Comparison of ENCODE assay signal across 8 cellular contexts in genomic region chr2:69288429-69288828, GRCh38.
"Had no signal": no experiment of that assay in that cellular context is flagged by ENCODE, and none has a peak within 500 bp of the region (broad histone marks: within the 10 kb centered on the region; RNA-seq: fewer than 3 reads in every experiment).

No MANE protein-coding gene starts in this region.

- H3K4me3 ChIP-seq: GM23338 had no signal

- H3K4me2 ChIP-seq: GM23338 had no signal

- H2AFZ ChIP-seq: GM23338 had no signal

- H3K27ac Mint-ChIP-seq: GM23338, H9, IgD-negative memory B cell had no signal

- H3K9me3 Mint-ChIP-seq: GM23338, H9, IgD-negative memory B cell had no signal

- H3K36me3 Mint-ChIP-seq: IgD-negative memory B cell had no signal

- DNase-seq: H9, HCEC 1CT, KG1 had no signal

- H3K4me1 Mint-ChIP-seq: GM23338, H9, IgD-negative memory B cell had no signal

- H3K4me3 Mint-ChIP-seq: GM23338, H9, IgD-negative memory B cell had no signal

- ATAC-seq: GM23338 had no signal

- FAIRE-seq: H1, H54, HTR-8/SVneo had no signal
